In genomic region chr2:134715932-134716643, GRCh38 we compare ENCODE assay signal across 30 cellular contexts. TPM values are rescaled to one million over a fixed set of nuclear protein-coding genes. Genes with fewer than 3 reads are reported as not detected.
A peak's percentile ranks its signal among the peaks of the same experiment; 100 is the strongest.
DNase-seq lines count a peak whose midpoint lies in the region; ATAC-seq and TF ChIP-seq lines count a peak whose summit lies in the region.
"Had no signal": no experiment of that assay in that cellular context is flagged by ENCODE, and none has a peak within 500 bp of the region (broad histone marks: within the 10 kb centered on the region; RNA-seq: fewer than 3 reads in every experiment).

No MANE protein-coding gene starts in this region.

- H3K36me3 ChIP-seq in cardiac muscle cell (no peaks in the 10 kb centered on the region), endodermal cell (ENCODE audit: control insufficient read depth, insufficient read depth, low read length) (no peaks in the 10 kb centered on the region)
- H3K36me3 ChIP-seq: left ventricle myocardium inferior, suprapubic skin had no signal

- peak overlapping the region; percentile 80 for H3K4me3 ChIP-seq in cardiac muscle cell
- H3K4me3 ChIP-seq in right cardiac atrium (ENCODE audit: low read length), result no peak overlapping the region
- H3K4me3 ChIP-seq in endodermal cell (ENCODE audit: low read length), result no peak overlapping the region
- H3K4me3 ChIP-seq: GM23248, left ventricle myocardium inferior, suprapubic skin had no signal

- peaks cover 83% of the 10 kb centered on the region for H3K27me3 Mint-ChIP-seq in endodermal cell (ENCODE audit: insufficient read depth)
- H3K27me3 Mint-ChIP-seq in type B pancreatic cell, result peaks cover 88% of the 10 kb centered on the region
- peaks cover 92% of the 10 kb centered on the region for H3K27me3 Mint-ChIP-seq in mesothelial cell of epicardium (ENCODE audit: low read depth)

- H3K9ac ChIP-seq in endodermal cell (ENCODE audit: extremely low read depth, low read length, poor library complexity, severe bottlenecking), result no peak overlapping the region
- H3K9ac ChIP-seq: GM23248 had no signal

- H3K4me1 ChIP-seq in cardiac muscle cell (ENCODE audit: low read depth) (peaks cover 13% of the 10 kb centered on the region), right cardiac atrium (ENCODE audit: control insufficient read depth, insufficient read depth, low read length) (no peaks in the 10 kb centered on the region), endodermal cell (ENCODE audit: control insufficient read depth, insufficient read depth, low read length) (no peaks in the 10 kb centered on the region)

- H3K36me3 Mint-ChIP-seq in endodermal cell (ENCODE audit: low read depth) (no peaks in the 10 kb centered on the region), type B pancreatic cell (no peaks in the 10 kb centered on the region), mesothelial cell of epicardium (no peaks in the 10 kb centered on the region)
- H3K36me3 Mint-ChIP-seq: activated naive CD4-positive, alpha-beta T cell treated with anti-CD3 and anti-CD28 coated beads, Interleukin-2, amount 10 ng/mL, durations not matched to agents 7 days and 5 days; CD4-positive, CD25-positive, alpha-beta regulatory T cell had no signal

- H3K27ac ChIP-seq in cardiac muscle cell, result no peak overlapping the region
- no peak overlapping the region for H3K27ac ChIP-seq in right cardiac atrium (ENCODE audit: low read length)
- H3K27ac ChIP-seq in endodermal cell (ENCODE audit: low read depth, low read length), result no peak overlapping the region
- H3K27ac ChIP-seq: GM23248, left ventricle myocardium inferior, suprapubic skin had no signal

- no peak overlapping the region for H3K27ac Mint-ChIP-seq in endodermal cell
- no peak overlapping the region for H3K27ac Mint-ChIP-seq in type B pancreatic cell
- no peak overlapping the region for H3K27ac Mint-ChIP-seq in mesothelial cell of epicardium
- H3K27ac Mint-ChIP-seq: activated naive CD4-positive, alpha-beta T cell treated with anti-CD3 and anti-CD28 coated beads, Interleukin-2, amount 10 ng/mL, durations not matched to agents 7 days and 5 days; activated T-helper 1 cell treated with anti-CD3 and anti-CD28 coated beads, Interleukin-12 subunit alpha, Interleukin-12 subunit beta, Interleukin-2, Interleukin-4 antibody, amounts not matched to agents 30 ng/mL and 10 ng/mL and 1 ng/mL, durations not matched to agents 14 hours and 24 hours and 36 hours; stimulated activated naive B cell treated with anti-CD40 and anti-IgM and Interleukin-4, amounts not matched to agents 10 μg/mL and 1 μg/mL and 100 μg/mL, for 72 hours had no signal

- ATAC-seq in right cardiac atrium (no peak), GM18873 (IDR thresholded peaks at IDR 0.05; ENCODE audit: low FRiP score, unreplicated experiment) (no peak)
- ATAC-seq: activated CD4-positive, CD25-positive, alpha-beta regulatory T cell treated with anti-CD3 and anti-CD28 coated beads, Interleukin-2, amount 50 U/mL, for 24 hours; PC-3; stimulated activated naive B cell treated with anti-CD40 and anti-IgM and Interleukin-4, amounts not matched to agents 10 μg/mL and 1 μg/mL and 100 μg/mL, for 72 hours had no signal

- no peak overlapping the region for H3K4me3 Mint-ChIP-seq in endodermal cell
- peak overlapping the region; percentile 84 for H3K4me3 Mint-ChIP-seq in type B pancreatic cell
- no peak overlapping the region for H3K4me3 Mint-ChIP-seq in mesothelial cell of epicardium
- H3K4me3 Mint-ChIP-seq: activated naive CD4-positive, alpha-beta T cell treated with anti-CD3 and anti-CD28 coated beads, Interleukin-2, amount 10 ng/mL, durations not matched to agents 7 days and 5 days; stimulated activated naive B cell treated with anti-CD40 and anti-IgM and Interleukin-4, amounts not matched to agents 10 μg/mL and 1 μg/mL and 100 μg/mL, for 72 hours had no signal

- TF ChIP-seq CTCF in cardiac muscle cell (IDR thresholded peaks at IDR 0.05; ENCODE audit: low read depth, low read length), result no peak
- TF ChIP-seq CTCF in endodermal cell (conservative IDR thresholded peaks at IDR 0.05), result no peak
- no peak for TF ChIP-seq CTCF in type B pancreatic cell (conservative IDR thresholded peaks at IDR 0.05)
- TF ChIP-seq CTCF in mesothelial cell of epicardium (IDR thresholded peaks at IDR 0.05; ENCODE audit: unreplicated experiment), result no peak

- H3K9me3 ChIP-seq in cardiac muscle cell (ENCODE audit: low read depth) (no peaks in the 10 kb centered on the region), right cardiac atrium (ENCODE audit: control insufficient read depth, low read length) (no peaks in the 10 kb centered on the region), endodermal cell (ENCODE audit: control insufficient read depth, low read length) (no peaks in the 10 kb centered on the region)
- H3K9me3 ChIP-seq: left ventricle myocardium inferior, suprapubic skin had no signal

- intact Hi-C loops in right cardiac atrium (cut with DNase I), result no loop called here

- WGBS in right cardiac atrium, result 65% methylated on average over 4 of the region's 4 CpGs
- 80% methylated on average over 4 of the region's 4 CpGs; no CpG with 5 or more reads in 1 of the 2 experiments for WGBS in endodermal cell (ENCODE audit: insufficient coverage in 1 of 2, insufficient read length in 1 of 2), 2 experiments

- peaks cover 65% of the 10 kb centered on the region for H3K27me3 ChIP-seq in cardiac muscle cell
- no peaks in the 10 kb centered on the region for H3K27me3 ChIP-seq in right cardiac atrium (ENCODE audit: control insufficient read depth, insufficient read depth)
- H3K27me3 ChIP-seq in endodermal cell (ENCODE audit: control insufficient read depth, insufficient read depth, low read length, poor library complexity, severe bottlenecking), result peaks cover 90% of the 10 kb centered on the region

- H3K4me1 Mint-ChIP-seq in endodermal cell (peaks cover 3% of the 10 kb centered on the region), type B pancreatic cell (ENCODE audit: unreplicated experiment) (peaks cover 10% of the 10 kb centered on the region), mesothelial cell of epicardium (peaks cover 5% of the 10 kb centered on the region)

- DNase-seq in cardiac muscle cell (ENCODE audit: low read depth in 1 of 2, low spot score in 1 of 2), result no peak
- no peak for DNase-seq in right cardiac atrium
- DNase-seq in SW480 (ENCODE audit: low spot score), result peak; percentile 69
- DNase-seq in endodermal cell, result peak; percentile 28
- DNase-seq in type B pancreatic cell (ENCODE audit: extremely low spot score, unreplicated experiment), result no peak
- DNase-seq in mesothelial cell of epicardium (ENCODE audit: low spot score in 2 of 2, unreplicated experiment in 2 of 2), result no peak
- DNase-seq in NCI-H187 treated with DMSO at 0.1 percent for 48 hours (lab: John Stamatoyannopoulos, UW), result no peak
- DNase-seq: activated CD4-positive, alpha-beta T cell treated with anti-CD3 and anti-CD28 coated beads, Interleukin-2, amount 50 U/mL, for 48 hours; activated CD8-positive, alpha-beta memory T cell treated with anti-CD3 and anti-CD28 coated beads, Interleukin-2, amount 50 U/mL, for 48 hours; activated naive CD4-positive, alpha-beta T cell treated with anti-CD3 and anti-CD28 coated beads, Interleukin-2, amount 10 ng/mL, durations not matched to agents 7 days and 5 days; amniotic stem cell; Calu3; CD4-positive, CD25-positive, alpha-beta regulatory T cell; DMS79 treated with DMSO at 0.1 percent for 48 hours; GM23248; head of caudate nucleus; IMR-90; left ventricle myocardium inferior; NCI-H1105; NCI-H1930; NCI-H524 treated with DMSO at 0.1 percent for 48 hours; occipital lobe; PC-3; stimulated activated naive B cell treated with anti-CD40 and anti-IgM and Interleukin-4, amounts not matched to agents 10 μg/mL and 1 μg/mL and 100 μg/mL, for 72 hours had no signal

- H3K9me3 Mint-ChIP-seq in endodermal cell (no peaks in the 10 kb centered on the region), type B pancreatic cell (no peaks in the 10 kb centered on the region), mesothelial cell of epicardium (no peaks in the 10 kb centered on the region)
- H3K9me3 Mint-ChIP-seq: activated naive CD4-positive, alpha-beta T cell treated with anti-CD3 and anti-CD28 coated beads, Interleukin-2, amount 10 ng/mL, durations not matched to agents 7 days and 5 days; activated T-helper 1 cell treated with anti-CD3 and anti-CD28 coated beads, Interleukin-12 subunit alpha, Interleukin-12 subunit beta, Interleukin-2, Interleukin-4 antibody, amounts not matched to agents 30 ng/mL and 10 ng/mL and 1 ng/mL, durations not matched to agents 14 hours and 24 hours and 36 hours; stimulated activated naive B cell treated with anti-CD40 and anti-IgM and Interleukin-4, amounts not matched to agents 10 μg/mL and 1 μg/mL and 100 μg/mL, for 72 hours had no signal

RNA-seq across cellular contexts. Expression of gene TMEM163, which starts 2.7 kb away (rescaled TPM):
- total RNA-seq in cardiac muscle cell (30.3 and 45.8 TPM in 2 replicates), right cardiac atrium (1 to 10 TPM; 3.3 to 6.8 (median 4.5) TPM), endodermal cell (under 1 TPM in 1 of 2 donors, not detected in 1; 0.24 TPM), type B pancreatic cell (ENCODE audit: low replicate concordance) (4.0 and 4.1 TPM in 2 replicates), mesothelial cell of epicardium (0.29 to 0.47 TPM in 2 of 3 replicates, not detected in the other)
- polyA plus RNA-seq in cardiac muscle cell (58.1 and 75.9 TPM in 2 replicates), right cardiac atrium (7.1 TPM)
- polyA plus RNA-seq in endodermal cell (2013, experiment 1 of 2), result 9.9 TPM
- 7.0 TPM for polyA plus RNA-seq in endodermal cell (2013, experiment 2 of 2)
- total RNA-seq: GM23248, IMR-90, M059J had no signal
- polyA plus RNA-seq: GM23248, IMR-90, keratinocyte had no signal

Comparison
In these comparisons a context has a peak if more than half of its experiments do, and no peak if none do; other contexts are left out.
1. DNase-seq: peak in SW480 (single experiment) and endodermal cell (single experiment); none in cardiac muscle cell (0 of 2), right cardiac atrium (0 of 3), type B pancreatic cell (single experiment), mesothelial cell of epicardium (0 of 2) and NCI-H187 treated with DMSO at 0.1 percent for 48 hours (single experiment).